18 cellular contexts compared by ENCODE assay signal in genomic region chr2:212015588-212015987, GRCh38.
A peak's percentile ranks its signal among the peaks of the same experiment; 100 is the strongest.
DNase-seq lines count a peak whose midpoint lies in the region; ATAC-seq and TF ChIP-seq lines count a peak whose summit lies in the region.
"Had no signal": no experiment of that assay in that cellular context is flagged by ENCODE, and none has a peak within 500 bp of the region (broad histone marks: within the 10 kb centered on the region; RNA-seq: fewer than 3 reads in every experiment).

No MANE protein-coding gene starts in this region.

- H3K4me2 ChIP-seq in GM23338 (no peak overlapping the region), mesendoderm (ENCODE audit: low read length) (no peak overlapping the region)
- H3K4me2 ChIP-seq: BLaER1 had no signal

- no peaks in the 10 kb centered on the region for H4K20me1 ChIP-seq in GM23338 (replicated peaks; ENCODE audit: insufficient read depth)
- H4K20me1 ChIP-seq: BLaER1 had no signal

- no peaks in the 10 kb centered on the region for H3K27me3 ChIP-seq in GM23338 (ENCODE audit: insufficient read depth)
- H3K27me3 ChIP-seq in mesendoderm (ENCODE audit: insufficient read depth, low read length, poor library complexity) = no peaks in the 10 kb centered on the region
- H3K27me3 ChIP-seq: BLaER1 had no signal

- H3K23ac ChIP-seq in mesendoderm (ENCODE audit: low read length) = no peak overlapping the region

- H3K4me3 Mint-ChIP-seq in GM23338 (no peak overlapping the region), chondrocyte (ENCODE audit: unreplicated experiment) (no peak overlapping the region)
- H3K4me3 Mint-ChIP-seq: CD4-positive, alpha-beta T cell; IgD-negative memory B cell had no signal

- H3K27ac ChIP-seq in GM23338 (ENCODE audit: low read depth) = no peak overlapping the region
- H3K27ac ChIP-seq in mesendoderm (ENCODE audit: low read depth, low read length) = no peak overlapping the region
- H3K27ac ChIP-seq: BLaER1 had no signal

- H3K18ac ChIP-seq in mesendoderm (ENCODE audit: low read length) = no peak overlapping the region

- H2BK120ac ChIP-seq in mesendoderm (ENCODE audit: low read depth, low read length) = no peak overlapping the region

- no peak overlapping the region for H3K9ac ChIP-seq in mesendoderm (ENCODE audit: low read length)
- H3K9ac ChIP-seq: BLaER1 had no signal

- H3F3A ChIP-seq in GM23338 (replicated peaks; ENCODE audit: low read depth) = no peaks in the 10 kb centered on the region

- no peak overlapping the region for H4K5ac ChIP-seq in mesendoderm (ENCODE audit: low read length)

- H3K9me3 Mint-ChIP-seq in GM23338 (peaks cover 4% of the 10 kb centered on the region; the same call in 2 of the 3 replicates), chondrocyte (ENCODE audit: low read depth) (no peaks in the 10 kb centered on the region)
- H3K9me3 Mint-ChIP-seq: IgD-negative memory B cell had no signal

- no peak overlapping the region for H3K4ac ChIP-seq in mesendoderm (ENCODE audit: low read depth, low read length)

- no peak overlapping the region for H4K8ac ChIP-seq in mesendoderm (ENCODE audit: low read depth, low read length)

- H3K4me1 ChIP-seq in GM23338 (ENCODE audit: insufficient read depth) (no peaks in the 10 kb centered on the region), mesendoderm (ENCODE audit: control insufficient read depth, low read depth, low read length) (peaks cover 4% of the 10 kb centered on the region)
- H3K4me1 ChIP-seq: BLaER1, HAP-1 had no signal

- no peak overlapping the region for H3K56ac ChIP-seq in mesendoderm (ENCODE audit: low read length)

- H3K79me2 ChIP-seq in GM23338 (replicated peaks; ENCODE audit: insufficient read depth) (no peaks in the 10 kb centered on the region), mesendoderm (ENCODE audit: control insufficient read depth, insufficient read depth, low read length) (no peaks in the 10 kb centered on the region)

- no peak overlapping the region for H2BK5ac ChIP-seq in mesendoderm (ENCODE audit: low read length)

- H3K36me3 ChIP-seq in GM23338 (ENCODE audit: insufficient read depth) = no peaks in the 10 kb centered on the region
- no peaks in the 10 kb centered on the region for H3K36me3 ChIP-seq in mesendoderm (ENCODE audit: control insufficient read depth, insufficient read depth, low read length)
- H3K36me3 ChIP-seq: BLaER1, HAP-1 had no signal

- no peak overlapping the region for H2BK15ac ChIP-seq in mesendoderm (replicated peaks; ENCODE audit: low read depth)

- H3K27me3 Mint-ChIP-seq in GM23338 (ENCODE audit: insufficient read depth, low read depth, poor library complexity) (peaks cover 2% of the 10 kb centered on the region), chondrocyte (ENCODE audit: low read depth) (no peaks in the 10 kb centered on the region)
- H3K27me3 Mint-ChIP-seq: CD4-positive, alpha-beta T cell; IgD-negative memory B cell had no signal

- no peak overlapping the region for H2AK5ac ChIP-seq in mesendoderm (ENCODE audit: low read length)

- H3K27ac Mint-ChIP-seq in GM23338 (peak overlapping the region; percentile 77), chondrocyte (ENCODE audit: unreplicated experiment) (peak overlapping the region; percentile 71)
- H3K27ac Mint-ChIP-seq: CD4-positive, alpha-beta T cell; IgD-negative memory B cell had no signal

- H3K9me2 ChIP-seq in GM23338 (ENCODE audit: insufficient read depth) = 0 out of 2 replicates have a peak, but pooled peaks cover 4% of the 10 kb centered on the region

- no peaks in the 10 kb centered on the region for H3K79me1 ChIP-seq in mesendoderm (ENCODE audit: low read length)

- TF ChIP-seq CTCF in AG10803 (conservative IDR thresholded peaks at IDR 0.05; ENCODE audit: low read length) = no peak
- TF ChIP-seq CTCF in GM23338 (conservative IDR thresholded peaks at IDR 0.05; ENCODE audit: low read depth in 2 of 2) = no peak
- no peak for TF ChIP-seq CTCF in chondrocyte (IDR thresholded peaks at IDR 0.05)

- H3K36me3 Mint-ChIP-seq in GM23338 (ENCODE audit: low read depth) = no peaks in the 10 kb centered on the region; the same call in 2 of the 3 replicates
- H3K36me3 Mint-ChIP-seq in chondrocyte (ENCODE audit: low read depth) = no peaks in the 10 kb centered on the region
- H3K36me3 Mint-ChIP-seq: IgD-negative memory B cell had no signal

- peak; percentile 11 for DNase-seq in AG10803 (ENCODE audit: low read depth)
- no peak for DNase-seq in GM23338 (ENCODE audit: low spot score)
- no peak for DNase-seq in chondrocyte (ENCODE audit: low spot score)
- DNase-seq in mesendoderm = peak; percentile 43
- DNase-seq in NCI-H2107 (lab: John Stamatoyannopoulos, UW) = no peak
- no peak for DNase-seq in GM19240 (ENCODE audit: insufficient read length, low spot score)
- DNase-seq in anterior cingulate cortex (lab: John Stamatoyannopoulos, UW) = no peak
- DNase-seq: CD4-positive, alpha-beta T cell; COR-L47; DMS79; NCI-H1694; NCI-H2081; NCI-H446 treated with DMSO at 0.1 percent for 48 hours; NCI-H526 treated with DMSO at 0.1 percent for 48 hours; SHP77 had no signal

- H3K4me3 ChIP-seq in AG10803 (ENCODE audit: low read length) (no peak overlapping the region), GM23338 (no peak overlapping the region), mesendoderm (ENCODE audit: low read length) (no peak overlapping the region)
- H3K4me3 ChIP-seq: BLaER1, HAP-1 had no signal

- H3K4me1 Mint-ChIP-seq in GM23338 = peaks cover 5% of the 10 kb centered on the region; the same call in 2 of the 3 replicates
- peaks cover 44% of the 10 kb centered on the region for H3K4me1 Mint-ChIP-seq in chondrocyte (ENCODE audit: low read depth)
- H3K4me1 Mint-ChIP-seq: IgD-negative memory B cell had no signal

- ATAC-seq in GM23338 = no peak

- no peak overlapping the region; the same call in 1 of the 2 replicates for H2AFZ ChIP-seq in GM23338

TF ChIP-seq in GM23338, 12 proteins besides CTCF, POLR2A, EP300 and RAD21:
- no peak for TF ChIP-seq NANOG (IDR thresholded peaks at IDR 0.05; ENCODE audit: borderline replicate concordance)
- TF ChIP-seq POLR2AphosphoS5 (IDR thresholded peaks at IDR 0.05; ENCODE audit: low read depth) = no peak
- no peak for TF ChIP-seq JUNB (IDR thresholded peaks at IDR 0.05; ENCODE audit: unreplicated experiment)
- TF ChIP-seq REST (IDR thresholded peaks at IDR 0.05; ENCODE audit: unreplicated experiment) = no peak
- no peak for TF ChIP-seq ZNF114 (CRISPR knock-in tag; IDR thresholded peaks at IDR 0.05)
- TF ChIP-seq EZH2 (IDR thresholded peaks at IDR 0.05; ENCODE audit: low read depth, unreplicated experiment) = no peak
- TF ChIP-seq EZH2phosphoT487 (IDR thresholded peaks at IDR 0.05; ENCODE audit: unreplicated experiment) = no peak

Comparison
In these comparisons a context has a peak if more than half of its experiments do, and no peak if none do; other contexts are left out.
1. DNase-seq: peak in AG10803 (single experiment) and mesendoderm (single experiment); none in GM23338 (single experiment), chondrocyte (single experiment), NCI-H2107 (single experiment), GM19240 (single experiment) and anterior cingulate cortex (0 of 58).